In the genomic region with DNA sequence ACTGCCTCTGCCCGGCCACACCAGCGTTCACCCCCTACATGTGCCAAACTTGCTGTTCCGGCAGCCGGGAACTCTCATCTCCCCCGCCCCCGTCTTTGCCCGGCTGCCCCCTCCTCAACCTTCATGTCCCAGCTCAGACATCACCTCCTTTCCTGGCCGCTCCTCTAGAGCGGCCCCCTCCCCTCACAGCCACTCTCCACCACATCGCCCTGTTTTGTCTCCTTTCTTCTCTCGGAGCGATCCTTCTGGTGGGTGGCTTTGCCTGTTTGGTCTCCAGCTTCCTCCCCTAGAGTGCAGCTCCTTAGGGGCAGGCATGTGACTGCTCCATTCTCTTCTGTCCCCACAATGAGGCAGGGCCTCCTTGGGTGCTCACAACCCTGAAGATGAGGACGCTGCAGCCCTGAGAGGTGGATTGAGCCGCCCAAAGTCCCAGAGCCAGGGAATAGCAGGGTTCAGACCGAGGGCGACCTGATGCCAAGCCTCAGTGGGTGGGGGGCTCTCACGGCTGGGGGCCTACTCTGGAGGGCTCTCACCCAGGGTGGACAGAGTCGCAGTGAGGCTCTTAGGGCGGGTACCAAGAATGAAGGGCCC, we compare ENCODE assay signal across 8 cellular contexts. TPM values are rescaled to one million over a fixed set of nuclear protein-coding genes. Genes with fewer than 3 reads are reported as not detected.
DNase-seq lines count a peak whose midpoint lies in the region; ATAC-seq and TF ChIP-seq lines count a peak whose summit lies in the region.

No MANE protein-coding gene starts in this region.

- intact Hi-C loops in ascending aorta (cut with DNase I) (loop anchor here (2.0 to 10.0 kb wide), 2 partner anchors 14 to 600 kb away; partner anchors contain the start of gene HSPG2), upper lobe of right lung (cut with DNase I) (loop anchor here (10.0 kb wide), 1 partner anchor 70 kb away; no protein-coding TSS in a partner anchor)

- H3K36me3 Mint-ChIP-seq in activated naive CD4-positive, alpha-beta T cell treated with anti-CD3 and anti-CD28 coated beads, Interleukin-2, amount 50 U/mL, for 24 hours, result peaks cover 7% of the 10 kb centered on the region
- peaks cover 2% of the 10 kb centered on the region for H3K36me3 Mint-ChIP-seq in memory B cell

- ATAC-seq in memory B cell (ENCODE audit: low read depth) (no peak), upper lobe of right lung (no peak), GM18861 (IDR thresholded peaks at IDR 0.05; ENCODE audit: unreplicated experiment) (no peak), HG03432 (IDR thresholded peaks at IDR 0.05; ENCODE audit: unreplicated experiment) (no peak)

- no peaks in the 10 kb centered on the region for H3K27me3 Mint-ChIP-seq in activated naive CD4-positive, alpha-beta T cell treated with anti-CD3 and anti-CD28 coated beads, Interleukin-2, amount 50 U/mL, for 24 hours
- H3K27me3 Mint-ChIP-seq in memory B cell, result no peaks in the 10 kb centered on the region

- H3K9me3 Mint-ChIP-seq in activated naive CD4-positive, alpha-beta T cell treated with anti-CD3 and anti-CD28 coated beads, Interleukin-2, amount 50 U/mL, for 24 hours, result no peaks in the 10 kb centered on the region
- no peaks in the 10 kb centered on the region for H3K9me3 Mint-ChIP-seq in memory B cell

- H3K4me1 ChIP-seq in ascending aorta (peaks cover 71 to 93% of the 10 kb centered on the region in 2 donors), upper lobe of right lung (peaks cover 84% of the 10 kb centered on the region)

- H3K4me1 Mint-ChIP-seq in activated naive CD4-positive, alpha-beta T cell treated with anti-CD3 and anti-CD28 coated beads, Interleukin-2, amount 50 U/mL, for 24 hours, result peaks cover 94% of the 10 kb centered on the region
- H3K4me1 Mint-ChIP-seq in memory B cell, result peaks cover 67% of the 10 kb centered on the region

- H3K27me3 ChIP-seq in ascending aorta, result no peaks in the 10 kb centered on the region
- no peaks in the 10 kb centered on the region for H3K27me3 ChIP-seq in upper lobe of right lung

- TF ChIP-seq CTCF in ascending aorta (IDR thresholded peaks at IDR 0.05) (no peak), upper lobe of right lung (IDR thresholded peaks at IDR 0.05) (no peak)

- no peak for DNase-seq in activated naive CD4-positive, alpha-beta T cell treated with anti-CD3 and anti-CD28 coated beads, Interleukin-2, amount 50 U/mL, for 16 hours
- no peak for DNase-seq in ascending aorta (ENCODE audit: low spot score in 2 of 2)
- no peak for DNase-seq in memory B cell (ENCODE audit: low spot score in 2 of 2)
- no peak for DNase-seq in upper lobe of right lung
- no peak for DNase-seq in SW480 (ENCODE audit: low spot score)

- H3K36me3 ChIP-seq in ascending aorta, result no peaks in the 10 kb centered on the region
- H3K36me3 ChIP-seq in upper lobe of right lung, result no peaks in the 10 kb centered on the region

- H3K4me3 ChIP-seq in ascending aorta (peak overlapping the region; percentile 47 to 59), upper lobe of right lung (peak overlapping the region; percentile 37)

- H3K9me3 ChIP-seq in ascending aorta (no peaks in the 10 kb centered on the region), upper lobe of right lung (no peaks in the 10 kb centered on the region)

- H3K27ac ChIP-seq in ascending aorta, result peak overlapping the region; percentile 95 to 97
- peak overlapping the region; percentile 78 for H3K27ac ChIP-seq in upper lobe of right lung

- peak overlapping the region; percentile 98 for H3K27ac Mint-ChIP-seq in activated naive CD4-positive, alpha-beta T cell treated with anti-CD3 and anti-CD28 coated beads, Interleukin-2, amount 50 U/mL, for 24 hours
- H3K27ac Mint-ChIP-seq in memory B cell, result peak overlapping the region; percentile 93

- peak overlapping the region; percentile 94 for H3K4me3 Mint-ChIP-seq in activated naive CD4-positive, alpha-beta T cell treated with anti-CD3 and anti-CD28 coated beads, Interleukin-2, amount 50 U/mL, for 24 hours
- H3K4me3 Mint-ChIP-seq in memory B cell, result peak overlapping the region; percentile 79

RNA-seq across cellular contexts. Expression of gene ECE1, which starts 44.9 kb away (rescaled TPM):
- total RNA-seq in ascending aorta (336 TPM), upper lobe of right lung (108 TPM)
